33 cellular contexts compared by ENCODE assay signal in genomic region chrX:9919632-9920172, GRCh38. TPM values are rescaled to one million over a fixed set of nuclear protein-coding genes. Genes with fewer than 3 reads are reported as not detected.
"Had no signal": no experiment of that assay in that cellular context is flagged by ENCODE, and none has a peak within 500 bp of the region (broad histone marks: within the 10 kb centered on the region; RNA-seq: fewer than 3 reads in every experiment).

No MANE protein-coding gene starts in this region.

- H3K36me3 Mint-ChIP-seq: activated naive CD4-positive, alpha-beta T cell treated with anti-CD3 and anti-CD28 coated beads, Interleukin-2, amount 50 U/mL, for 72 hours; naive thymus-derived CD4-positive, alpha-beta T cell; T-cell had no signal

- H3K27me3 ChIP-seq: body of pancreas, cardiac muscle cell, colonic mucosa, gastroesophageal sphincter, upper lobe of left lung, vagina had no signal

- H3K4me3 ChIP-seq: body of pancreas, cardiac muscle cell, colonic mucosa, gastroesophageal sphincter, thoracic aorta, upper lobe of left lung, vagina had no signal

- H3K36me3 ChIP-seq: cardiac muscle cell, colonic mucosa, gastroesophageal sphincter, thoracic aorta, upper lobe of left lung, vagina, WERI-Rb-1 had no signal

- DNase-seq: activated CD4-positive, alpha-beta memory T cell treated with anti-CD3 and anti-CD28 coated beads, Interleukin-2, amount 10 ng/mL, durations not matched to agents 7 days and 5 days; activated CD4-positive, alpha-beta T cell treated with anti-CD3 and anti-CD28 coated beads for 1 hour; activated CD4-positive, alpha-beta T cell treated with anti-CD3 and anti-CD28 coated beads, Interleukin-2, amount 10 ng/mL, durations not matched to agents 7 days and 5 days; activated CD8-positive, alpha-beta memory T cell treated with anti-CD3 and anti-CD28 coated beads, Interleukin-2, amount 50 U/mL, for 48 hours; activated naive CD4-positive, alpha-beta T cell; activated T-cell treated with anti-CD3 and anti-CD28 coated beads, Interleukin-2, amount 50 U/mL, for 24 hours; anterior cingulate cortex; body of pancreas; cerebellar nuclear complex; colonic mucosa; effector CD8-positive, alpha-beta T cell; erythroblast; hippocampal formation; kidney; midbrain; naive thymus-derived CD4-positive, alpha-beta T cell; posterior cingulate gyrus; right cardiac atrium; stimulated activated CD4-positive, alpha-beta T cell treated with anti-CD3 and anti-CD28 coated beads, Interleukin-2, amount 100 ng/mL, for 48 hours; T-cell; upper lobe of left lung; WERI-Rb-1 had no signal

- H3K27ac ChIP-seq: body of pancreas, cardiac muscle cell, colonic mucosa, gastroesophageal sphincter, thoracic aorta, upper lobe of left lung, vagina, WERI-Rb-1 had no signal

- H3K4me1 ChIP-seq: body of pancreas, colonic mucosa, gastroesophageal sphincter, upper lobe of left lung, vagina had no signal

- FAIRE-seq: endometrium, kidney had no signal

- H3K4me3 Mint-ChIP-seq: activated CD4-positive, alpha-beta memory T cell treated with anti-CD3 and anti-CD28 coated beads, Interleukin-2, amount 10 ng/mL, durations not matched to agents 7 days and 5 days; activated CD4-positive, alpha-beta T cell treated with anti-CD3 and anti-CD28 coated beads, Interleukin-2, amount 10 ng/mL, durations not matched to agents 7 days and 5 days; activated T-cell treated with anti-CD3 and anti-CD28 coated beads, Interleukin-2, amount 50 U/mL, for 24 hours; naive thymus-derived CD4-positive, alpha-beta T cell; stimulated activated naive CD8-positive, alpha-beta T cell treated with anti-CD3 and anti-CD28 coated beads, Interleukin-15, Interleukin-2, amounts not matched to agents 100 ng/mL and 50 ng/mL, for 24 hours; T-cell had no signal

- H3K4me1 Mint-ChIP-seq: activated CD4-positive, alpha-beta memory T cell treated with anti-CD3 and anti-CD28 coated beads, Interleukin-2, amount 10 ng/mL, durations not matched to agents 7 days and 5 days; activated CD4-positive, alpha-beta T cell treated with anti-CD3 and anti-CD28 coated beads, Interleukin-2, amount 10 ng/mL, durations not matched to agents 7 days and 5 days; naive thymus-derived CD4-positive, alpha-beta T cell; T-cell had no signal

- H3K27ac Mint-ChIP-seq: activated CD4-positive, alpha-beta memory T cell treated with anti-CD3 and anti-CD28 coated beads, Interleukin-2, amount 10 ng/mL, durations not matched to agents 7 days and 5 days; activated CD4-positive, alpha-beta T cell treated with anti-CD3 and anti-CD28 coated beads, Interleukin-2, amount 10 ng/mL, durations not matched to agents 7 days and 5 days; activated naive CD4-positive, alpha-beta T cell treated with anti-CD3 and anti-CD28 coated beads, Interleukin-2, amount 50 U/mL, for 72 hours; activated T-cell treated with anti-CD3 and anti-CD28 coated beads, Interleukin-2, amount 50 U/mL, for 24 hours; naive thymus-derived CD4-positive, alpha-beta T cell; stimulated activated naive CD8-positive, alpha-beta T cell treated with anti-CD3 and anti-CD28 coated beads, Interleukin-15, Interleukin-2, amounts not matched to agents 100 ng/mL and 50 ng/mL, for 24 hours; T-cell had no signal

- H3K9me3 Mint-ChIP-seq: activated CD4-positive, alpha-beta memory T cell treated with anti-CD3 and anti-CD28 coated beads, Interleukin-2, amount 10 ng/mL, durations not matched to agents 7 days and 5 days; activated CD4-positive, alpha-beta T cell treated with anti-CD3 and anti-CD28 coated beads, Interleukin-2, amount 10 ng/mL, durations not matched to agents 7 days and 5 days; activated naive CD4-positive, alpha-beta T cell treated with anti-CD3 and anti-CD28 coated beads, Interleukin-2, amount 50 U/mL, for 72 hours; activated T-cell treated with anti-CD3 and anti-CD28 coated beads, Interleukin-2, amount 50 U/mL, for 24 hours; naive thymus-derived CD4-positive, alpha-beta T cell; stimulated activated naive CD8-positive, alpha-beta T cell treated with anti-CD3 and anti-CD28 coated beads, Interleukin-15, Interleukin-2, amounts not matched to agents 100 ng/mL and 50 ng/mL, for 24 hours; T-cell had no signal

- ATAC-seq: body of pancreas; gastroesophageal sphincter; naive thymus-derived CD4-positive, alpha-beta T cell; right cardiac atrium; T-cell had no signal

- H3K9me3 ChIP-seq: body of pancreas, colonic mucosa, gastroesophageal sphincter, thoracic aorta, upper lobe of left lung, vagina had no signal

RNA-seq across cellular contexts. Expression of gene CLDN34, which starts 47.5 kb away (rescaled TPM):
- total RNA-seq: activated CD4-positive, alpha-beta memory T cell treated with anti-CD3 and anti-CD28 coated beads, Interleukin-2, amount 10 ng/mL, durations not matched to agents 7 days and 5 days; activated CD4-positive, alpha-beta T cell treated with anti-CD3 and anti-CD28 coated beads, Interleukin-2, amount 10 ng/mL, durations not matched to agents 7 days and 5 days; activated naive CD4-positive, alpha-beta T cell treated with anti-CD3 and anti-CD28 coated beads, Interleukin-2, amount 50 U/mL, for 72 hours; cardiac muscle cell; dermis microvascular lymphatic vessel endothelial cell; gastroesophageal sphincter; naive thymus-derived CD4-positive, alpha-beta T cell; skeletal muscle tissue; subcutaneous adipose tissue; T-cell; T-helper 2 cell treated with Interferon-gamma antibody and Interleukin-4, amounts not matched to agents 100 ng/mL and 5 ng/mL, for 36 hours; thoracic aorta; vagina had no signal
- polyA plus RNA-seq: cardiac muscle cell; naive thymus-derived CD4-positive, alpha-beta T cell; right cardiac atrium had no signal
